ENCODE assay signal across 13 cellular contexts in genomic region chr16:88870608-88871348, GRCh38. TPM values are rescaled to one million over a fixed set of nuclear protein-coding genes. Genes with fewer than 3 reads are reported as not detected.
DNase-seq lines count a peak whose midpoint lies in the region; ATAC-seq and TF ChIP-seq lines count a peak whose summit lies in the region.
"Had no signal": no experiment of that assay in that cellular context is flagged by ENCODE, and none has a peak within 500 bp of the region (broad histone marks: within the 10 kb centered on the region; RNA-seq: fewer than 3 reads in every experiment).

No MANE protein-coding gene starts in this region.

- TF ChIP-seq POLR2A in lower leg skin (IDR thresholded peaks at IDR 0.05) = no peak

- CTCF ChIA-PET in naive thymus-derived CD4-positive, alpha-beta T cell (lab: Charles Lee) = no interaction called here

- H3K27ac Mint-ChIP-seq in naive thymus-derived CD4-positive, alpha-beta T cell = no peak overlapping the region

- TF ChIP-seq CTCF in GM13976 (IDR thresholded peaks at IDR 0.05; ENCODE audit: borderline replicate concordance, control extremely low read depth, extremely low read depth, insufficient read depth, missing control alignments) (no peak), lower leg skin (IDR thresholded peaks at IDR 0.05) (no peak)

- ATAC-seq in SK-N-SH treated with all-trans-retinoic acid at 6 μM for 48 hours (peak; percentile 47), GM18873 (IDR thresholded peaks at IDR 0.05; ENCODE audit: low FRiP score, unreplicated experiment) (no peak)
- peak; percentile 33 for ATAC-seq in naive thymus-derived CD4-positive, alpha-beta T cell

- H3K4me1 ChIP-seq in naive thymus-derived CD4-positive, alpha-beta T cell (ENCODE audit: control insufficient read depth in 2 of 2, insufficient read depth in 2 of 2, low read length in 2 of 2) = no peaks in the 10 kb centered on the region

- no peaks in the 10 kb centered on the region for H3K9me3 ChIP-seq in naive thymus-derived CD4-positive, alpha-beta T cell (ENCODE audit: control insufficient read depth in 2 of 3, low read length in 3 of 3)

- H3K27me3 Mint-ChIP-seq in naive thymus-derived CD4-positive, alpha-beta T cell = peaks cover 5 to 23% (median 9%) of the 10 kb centered on the region in 5 donors

- POLR2A ChIA-PET in naive thymus-derived CD4-positive, alpha-beta T cell (lab: Charles Lee) = no interaction called here

- no peaks in the 10 kb centered on the region for H3K36me3 Mint-ChIP-seq in naive thymus-derived CD4-positive, alpha-beta T cell

- 41 to 49% methylated on average over 36 to 37 of the region's 37 CpGs for WGBS in lower leg skin, 2 donors

- in situ Hi-C loops in GM13976 (cut with MboI; ENCODE audit: low sequenced_read_pairs, unreplicated experiment) = no loop called here

- peaks cover 0 to 2% (median 0%) of the 10 kb centered on the region in 11 donors for H3K9me3 Mint-ChIP-seq in naive thymus-derived CD4-positive, alpha-beta T cell

- peak overlapping the region in 6 of 10 donors; percentile 43 to 69 (median 54) for H3K4me3 Mint-ChIP-seq in naive thymus-derived CD4-positive, alpha-beta T cell

- DNase-seq in NCI-H2107 treated with DMSO at 0.1 percent for 48 hours (lab: John Stamatoyannopoulos, UW; ENCODE audit: unreplicated experiment) = peak; percentile 44
- no peak for DNase-seq in NCI-H2107 (lab: John Stamatoyannopoulos, UW)
- peak; percentile 77 for DNase-seq in GM13976 (ENCODE audit: low spot score)
- DNase-seq in naive thymus-derived CD4-positive, alpha-beta T cell = peak in 1 of 9 donors; percentile 16
- DNase-seq in SW480 (ENCODE audit: low spot score) = no peak
- no peak for DNase-seq in lower leg skin (ENCODE audit: low spot score in 2 of 2)
- DNase-seq: activated CD4-positive, alpha-beta T cell treated with anti-CD3 and anti-CD28 coated beads, Interleukin-2, amount 50 U/mL, for 4 hours; effector CD8-positive, alpha-beta T cell; head of caudate nucleus; mesendoderm had no signal

- intact Hi-C loops in naive thymus-derived CD4-positive, alpha-beta T cell (cut with micrococcal nuclease) = no loop called here
- intact Hi-C loops in lower leg skin (cut with DNase I; ENCODE audit: low total_unique reads) = no loop called here

- no peaks in the 10 kb centered on the region for H3K27me3 ChIP-seq in naive thymus-derived CD4-positive, alpha-beta T cell (ENCODE audit: control insufficient read depth in 2 of 2, insufficient read depth in 2 of 2, low read length in 2 of 2)

- peaks cover 0 to 9% (median 0%) of the 10 kb centered on the region in 7 donors for H3K4me1 Mint-ChIP-seq in naive thymus-derived CD4-positive, alpha-beta T cell

- no peak overlapping the region for H3K27ac ChIP-seq in naive thymus-derived CD4-positive, alpha-beta T cell (ENCODE audit: low read depth, low read length)

- H3K36me3 ChIP-seq in naive thymus-derived CD4-positive, alpha-beta T cell (ENCODE audit: control insufficient read depth in 2 of 3, insufficient read depth in 3 of 3, low read length in 3 of 3) = no peaks in the 10 kb centered on the region

- no peak overlapping the region for H3K4me3 ChIP-seq in naive thymus-derived CD4-positive, alpha-beta T cell (ENCODE audit: low read length)
- H3K4me3 ChIP-seq in lower leg skin (ENCODE audit: low read depth, poor library complexity, severe bottlenecking) = no peak overlapping the region

TF ChIP-seq in SK-N-SH treated with all-trans-retinoic acid at 6 μM for 48 hours, 23 proteins besides CTCF, POLR2A, EP300 and RAD21:
- TF ChIP-seq OSR1 (CRISPR knock-in tag; IDR thresholded peaks at IDR 0.05) (no peak), TCF4 (CRISPR knock-in tag; IDR thresholded peaks at IDR 0.05; ENCODE audit: borderline replicate concordance) (no peak), TOX (CRISPR knock-in tag; IDR thresholded peaks at IDR 0.05; ENCODE audit: borderline replicate concordance) (no peak), ESRRG (CRISPR knock-in tag; IDR thresholded peaks at IDR 0.05) (no peak), GLIS3 (CRISPR knock-in tag; IDR thresholded peaks at IDR 0.05) (no peak), ZNF8 (CRISPR knock-in tag; IDR thresholded peaks at IDR 0.05) (no peak), ARNTL (CRISPR knock-in tag; IDR thresholded peaks at IDR 0.05; ENCODE audit: borderline replicate concordance, low read depth) (no peak)
TF ChIP-seq in SK-N-SH treated with all-trans-retinoic acid at 6 μM for 48 hours: peak in this region for 0.

RNA-seq across cellular contexts. Expression of gene PABPN1L, which starts 4.3 kb away (rescaled TPM):
- not detected for total RNA-seq in naive thymus-derived CD4-positive, alpha-beta T cell
- not detected for polyA plus RNA-seq in naive thymus-derived CD4-positive, alpha-beta T cell
- not detected for total RNA-seq in lower leg skin
- total RNA-seq: A172 had no signal

RNA-seq across cellular contexts. Expression of gene TRAPPC2L, which starts 13.9 kb away (rescaled TPM):
- total RNA-seq in naive thymus-derived CD4-positive, alpha-beta T cell = 10 to 100 TPM; 32.3 to 73.4 (median 60.1) TPM
- 100 to 1,000 TPM in 1 of 2 donors, 10 to 100 TPM in 1; 96.8 to 112 TPM for polyA plus RNA-seq in naive thymus-derived CD4-positive, alpha-beta T cell
- total RNA-seq in lower leg skin = 10 to 100 TPM; 29.9 to 43.0 (median 38.6) TPM

RNA-seq across cellular contexts. Expression of gene GALNS, which starts 14.0 kb away (rescaled TPM):
- total RNA-seq in naive thymus-derived CD4-positive, alpha-beta T cell = 10 to 100 TPM; 48.6 to 64.3 (median 57.5) TPM
- 10 to 100 TPM in 1 of 2 donors, 1 to 10 TPM in 1; 9.8 to 11.1 TPM for polyA plus RNA-seq in naive thymus-derived CD4-positive, alpha-beta T cell
- 10 to 100 TPM; 17.3 to 45.6 (median 37.3) TPM for total RNA-seq in lower leg skin

RNA-seq across cellular contexts. Expression of gene APRT, which starts 59.0 kb away (rescaled TPM):
- total RNA-seq in naive thymus-derived CD4-positive, alpha-beta T cell = 100 to 1,000 TPM; 134 to 178 (median 161) TPM
- 100 to 1,000 TPM; 446 to 513 TPM for polyA plus RNA-seq in naive thymus-derived CD4-positive, alpha-beta T cell
- total RNA-seq in lower leg skin = 100 to 1,000 TPM; 276 to 310 (median 291) TPM

Comparison
In these comparisons a context has a peak if more than half of its experiments do, and no peak if none do; other contexts are left out.
1. DNase-seq: peak in NCI-H2107 treated with DMSO at 0.1 percent for 48 hours (single experiment) and GM13976 (single experiment); none in NCI-H2107 (single experiment), SW480 (single experiment) and lower leg skin (0 of 2).